ENCODE assay signal across 23 cellular contexts in genomic region chr10:73824146-73824725, GRCh38.
"Had no signal": no experiment of that assay in that cellular context is flagged by ENCODE, and none has a peak within 500 bp of the region (broad histone marks: within the 10 kb centered on the region; RNA-seq: fewer than 3 reads in every experiment).

No MANE protein-coding gene starts in this region.

- H3K9ac ChIP-seq: parathyroid adenoma had no signal

- H3K27me3 Mint-ChIP-seq: naive thymus-derived CD8-positive, alpha-beta T cell; stimulated activated naive B cell treated with anti-CD40 and anti-IgM and Interleukin-4, amounts not matched to agents 10 μg/mL and 1 μg/mL and 100 μg/mL, for 72 hours had no signal

- H3K9me3 ChIP-seq: colonic mucosa, left ventricle myocardium inferior, lower lobe of right lung, neutrophil, right lobe of liver, stomach, thyroid gland had no signal

- H3K9me3 Mint-ChIP-seq: immature natural killer cell; naive thymus-derived CD8-positive, alpha-beta T cell; neural crest cell; stimulated activated naive B cell treated with anti-CD40 and anti-IgM and Interleukin-4, amounts not matched to agents 10 μg/mL and 1 μg/mL and 100 μg/mL, for 72 hours had no signal

- H3K4me1 Mint-ChIP-seq: immature natural killer cell, neural crest cell had no signal

- H3K4me3 ChIP-seq: colonic mucosa, left ventricle myocardium inferior, lower lobe of right lung, right lobe of liver, smooth muscle cell, stomach, thyroid gland had no signal

- FAIRE-seq: frontal cortex had no signal

- ATAC-seq: left colon; lower lobe of right lung; naive thymus-derived CD8-positive, alpha-beta T cell; right lobe of liver; stimulated activated naive B cell treated with anti-CD40 and anti-IgM and Interleukin-4, amounts not matched to agents 10 μg/mL and 1 μg/mL and 100 μg/mL, for 72 hours had no signal

- H3K4me3 Mint-ChIP-seq: immature natural killer cell; naive thymus-derived CD8-positive, alpha-beta T cell; neural crest cell; stimulated activated naive B cell treated with anti-CD40 and anti-IgM and Interleukin-4, amounts not matched to agents 10 μg/mL and 1 μg/mL and 100 μg/mL, for 72 hours had no signal

- H2AFZ ChIP-seq: parathyroid adenoma had no signal

- H3K36me3 ChIP-seq: colonic mucosa had no signal

- H3K79me2 ChIP-seq: parathyroid adenoma had no signal

- H3K27me3 ChIP-seq: colonic mucosa, neutrophil, right lobe of liver, stomach, thyroid gland had no signal

- H3K27ac Mint-ChIP-seq: progenitor cell of endocrine pancreas had no signal

- DNase-seq: colonic mucosa; hypothalamus; immature natural killer cell; islet precursor cell; kidney glomerular epithelial cell; left colon; left ventricle myocardium inferior; lower lobe of right lung; right lobe of liver; stimulated activated CD4-positive, alpha-beta T cell treated with anti-CD3 and anti-CD28 coated beads, Interleukin-12 subunit alpha, Interleukin-12 subunit beta, amount 100 ng/mL, for 4 hours; stimulated activated CD4-positive, alpha-beta T cell treated with anti-CD3 and anti-CD28 coated beads, Interleukin-1b, Interleukin-23, amount 100 ng/mL, for 48 hours; stimulated activated CD4-positive, alpha-beta T cell treated with anti-CD3 and anti-CD28 coated beads, Interleukin-4, amount 100 ng/mL, for 24 hours; stimulated activated naive B cell treated with anti-CD40 and anti-IgM and Interleukin-4, amounts not matched to agents 10 μg/mL and 1 μg/mL and 100 μg/mL, for 72 hours; stomach; thyroid gland; trophoblast cell had no signal

- H3K4me1 ChIP-seq: parathyroid adenoma had no signal

- H3K27ac ChIP-seq: colonic mucosa, left ventricle myocardium inferior, lower lobe of right lung, parathyroid adenoma, right lobe of liver, stomach, thyroid gland had no signal

- H3K4me2 ChIP-seq: smooth muscle cell had no signal
